In the genomic region with DNA sequence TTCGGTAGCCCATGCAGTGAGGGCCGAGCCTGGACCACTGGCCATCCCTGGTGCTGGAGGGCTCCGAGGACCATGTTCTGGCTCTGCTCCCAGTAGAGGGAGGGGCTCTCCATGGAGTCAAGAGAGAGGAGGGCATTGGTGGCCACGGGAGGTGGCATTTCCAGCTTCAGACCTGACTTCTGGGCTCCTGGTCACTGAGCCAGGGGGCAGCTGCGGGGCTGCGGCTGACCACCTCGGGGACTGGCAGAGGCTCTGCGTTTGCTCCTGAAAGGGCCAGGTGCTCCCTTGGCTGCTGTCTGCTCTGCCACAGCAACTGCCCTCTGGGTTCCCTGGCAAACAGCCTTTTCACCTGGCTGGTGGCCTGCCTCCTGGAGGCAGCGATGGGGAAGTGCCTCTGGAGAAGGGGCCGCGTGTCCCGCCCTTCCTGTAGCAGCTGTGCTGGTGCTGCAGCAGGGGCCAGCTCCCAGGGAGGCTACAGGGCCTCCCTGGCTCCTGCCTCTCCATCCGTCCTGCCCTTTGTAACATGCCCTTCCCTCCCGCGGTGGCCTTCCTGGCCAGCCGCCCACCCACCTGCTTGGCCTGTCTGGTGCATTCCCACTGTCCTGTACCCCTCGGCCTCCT, we compare ENCODE assay signal across 9 cellular contexts.
A peak's percentile ranks its signal among the peaks of the same experiment; 100 is the strongest.
DNase-seq lines count a peak whose midpoint lies in the region; ATAC-seq and TF ChIP-seq lines count a peak whose summit lies in the region.
"Had no signal": no experiment of that assay in that cellular context is flagged by ENCODE, and none has a peak within 500 bp of the region (broad histone marks: within the 10 kb centered on the region; RNA-seq: fewer than 3 reads in every experiment).

No MANE protein-coding gene starts in this region.

- DNase-seq in Caco-2 = peak; percentile 24 to 37
- peak; percentile 29 for DNase-seq in activated CD8-positive, alpha-beta T cell treated with anti-CD3 and anti-CD28 coated beads for 36 hours
- peak; percentile 70 for DNase-seq in left kidney (ENCODE audit: low read depth, low spot score)
- no peak for DNase-seq in NCI-H2081 (lab: John Stamatoyannopoulos, UW)
- DNase-seq in occipital lobe (lab: John Stamatoyannopoulos, UW) = no peak
- DNase-seq in NCI-H226 = no peak
- DNase-seq in middle frontal gyrus (ENCODE audit: extremely low spot score, low spot score) = no peak

- no TSS peak for BruUV-seq in Caco-2 (replicated peaks; lab: Mats Ljungman, UMichigan)

- no peak overlapping the region for H3K27ac Mint-ChIP-seq in Caco-2 (ENCODE audit: unreplicated experiment)
- H3K27ac Mint-ChIP-seq in activated CD8-positive, alpha-beta T cell treated with anti-CD3 and anti-CD28 coated beads for 36 hours = no peak overlapping the region

- TF ChIP-seq CTCF in Caco-2 (IDR thresholded peaks at IDR 0.05; ENCODE audit: insufficient read depth in 1 of 2, low read depth in 1 of 2, low read length in 1 of 2, severe bottlenecking in 1 of 2, unreplicated experiment in 1 of 2) = peak in 1 of 2 experiments; percentile 25
- TF ChIP-seq CTCF in activated CD8-positive, alpha-beta T cell treated with anti-CD3 and anti-CD28 coated beads for 36 hours (IDR thresholded peaks at IDR 0.05) = peak; percentile 46

- peaks cover 6% of the 10 kb centered on the region for H3K27me3 Mint-ChIP-seq in Caco-2 (ENCODE audit: insufficient read depth, unreplicated experiment)
- peaks cover 23% of the 10 kb centered on the region for H3K27me3 Mint-ChIP-seq in activated CD8-positive, alpha-beta T cell treated with anti-CD3 and anti-CD28 coated beads for 36 hours

- H3K4me3 ChIP-seq in Caco-2 (ENCODE audit: low read depth, low read length) = no peak overlapping the region
- peak overlapping the region; percentile 63; the same call in 1 of the 2 replicates for H3K4me3 ChIP-seq in HUES48 (ENCODE audit: low read depth, low read length)
- H3K4me3 ChIP-seq: HAP-1 had no signal

- intact Hi-C loops in Caco-2 (cut with micrococcal nuclease; ENCODE audit: unreplicated experiment) = no loop called here
- intact Hi-C loops in activated CD8-positive, alpha-beta T cell treated with anti-CD3 and anti-CD28 coated beads for 36 hours (cut with micrococcal nuclease) = no loop called here

- no peak overlapping the region for H3K9ac ChIP-seq in HUES48 (ENCODE audit: low read depth, low read length)

- CTCF ChIA-PET in Caco-2 (lab: Charles Lee) = no interaction called here
- CTCF ChIA-PET in activated CD8-positive, alpha-beta T cell treated with anti-CD3 and anti-CD28 coated beads for 36 hours (lab: Charles Lee) = no interaction called here

- peaks cover 4% of the 10 kb centered on the region; the same call in 1 of the 2 replicates for H3K4me1 ChIP-seq in Caco-2
- no peaks in the 10 kb centered on the region for H3K4me1 ChIP-seq in HUES48 (ENCODE audit: control insufficient read depth, insufficient read depth, low read length)
- H3K4me1 ChIP-seq: HAP-1 had no signal

- POLR2A ChIA-PET in Caco-2 (lab: Charles Lee) = no interaction called here
- POLR2A ChIA-PET in activated CD8-positive, alpha-beta T cell treated with anti-CD3 and anti-CD28 coated beads for 36 hours (lab: Charles Lee) = no interaction called here

- H3K9me3 Mint-ChIP-seq in Caco-2 (ENCODE audit: unreplicated experiment) = no peaks in the 10 kb centered on the region
- H3K9me3 Mint-ChIP-seq in activated CD8-positive, alpha-beta T cell treated with anti-CD3 and anti-CD28 coated beads for 36 hours = no peaks in the 10 kb centered on the region

- no peaks in the 10 kb centered on the region for H3K36me3 Mint-ChIP-seq in Caco-2 (ENCODE audit: insufficient read depth, unreplicated experiment)
- H3K36me3 Mint-ChIP-seq in activated CD8-positive, alpha-beta T cell treated with anti-CD3 and anti-CD28 coated beads for 36 hours (ENCODE audit: low read depth) = no peaks in the 10 kb centered on the region

- H3K36me3 ChIP-seq in Caco-2 (ENCODE audit: control insufficient read depth, insufficient read depth, low read length) (no peaks in the 10 kb centered on the region), HUES48 (ENCODE audit: control insufficient read depth, insufficient read depth, low read length) (peaks cover 11% of the 10 kb centered on the region; the same call in 1 of the 2 replicates)
- H3K36me3 ChIP-seq: HAP-1 had no signal

- no peaks in the 10 kb centered on the region for H3K4me1 Mint-ChIP-seq in Caco-2 (ENCODE audit: low read depth, unreplicated experiment)
- H3K4me1 Mint-ChIP-seq in activated CD8-positive, alpha-beta T cell treated with anti-CD3 and anti-CD28 coated beads for 36 hours (ENCODE audit: low read depth) = no peaks in the 10 kb centered on the region

- H3K4me3 Mint-ChIP-seq in Caco-2 (ENCODE audit: unreplicated experiment) = peak overlapping the region; percentile 50
- no peak overlapping the region for H3K4me3 Mint-ChIP-seq in activated CD8-positive, alpha-beta T cell treated with anti-CD3 and anti-CD28 coated beads for 36 hours

- ATAC-seq in activated CD8-positive, alpha-beta T cell treated with anti-CD3 and anti-CD28 coated beads for 36 hours = peak; percentile 76

- no peaks in the 10 kb centered on the region for H3K9me3 ChIP-seq in Caco-2
- no peaks in the 10 kb centered on the region for H3K9me3 ChIP-seq in HUES48 (ENCODE audit: control insufficient read depth, insufficient read depth, low read length)
- H3K9me3 ChIP-seq: HAP-1 had no signal

- peaks cover 1% of the 10 kb centered on the region for H3K27me3 ChIP-seq in Caco-2 (replicated peaks; ENCODE audit: control insufficient read depth, insufficient read depth, low read length)
- peaks cover 14% of the 10 kb centered on the region for H3K27me3 ChIP-seq in HUES48 (ENCODE audit: control insufficient read depth, insufficient read depth, low read length)

- H3K27ac ChIP-seq in HUES48 (ENCODE audit: low read depth, low read length) = no peak overlapping the region

Comparison
In these comparisons a context has a peak if more than half of its experiments do, and no peak if none do; other contexts are left out.
1. DNase-seq: peak in Caco-2 (2 of 2), activated CD8-positive, alpha-beta T cell treated with anti-CD3 and anti-CD28 coated beads for 36 hours (single experiment) and left kidney (single experiment); none in NCI-H2081 (0 of 2), occipital lobe (single experiment), NCI-H226 (single experiment) and middle frontal gyrus (single experiment).